ENCODE assay signal across 16 cellular contexts in the genomic region with DNA sequence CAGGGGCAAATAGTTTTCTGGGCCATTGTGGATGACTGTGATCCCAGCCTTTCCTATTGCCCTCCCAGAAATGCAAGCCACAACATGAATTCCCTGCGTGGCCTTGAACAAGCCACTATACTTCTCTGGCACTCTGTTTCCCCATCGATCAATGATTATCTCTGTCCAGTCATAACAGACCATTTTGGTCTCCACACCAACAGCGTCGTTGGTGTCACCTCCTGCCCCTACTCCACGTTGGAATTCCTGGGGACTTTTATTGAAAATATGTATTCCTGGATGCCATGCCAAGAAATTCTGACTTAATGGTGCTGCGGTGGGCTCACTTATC. TPM values are rescaled to one million over a fixed set of nuclear protein-coding genes. Genes with fewer than 3 reads are reported as not detected.
DNase-seq lines count a peak whose midpoint lies in the region; ATAC-seq, FAIRE-seq and TF ChIP-seq lines count a peak whose summit lies in the region.
"Had no signal": no experiment of that assay in that cellular context is flagged by ENCODE, and none has a peak within 500 bp of the region (broad histone marks: within the 10 kb centered on the region; RNA-seq: fewer than 3 reads in every experiment).

No MANE protein-coding gene starts in this region.

- no peaks in the 10 kb centered on the region for H3K9me3 Mint-ChIP-seq in nephron progenitor cell
- no peaks in the 10 kb centered on the region for H3K9me3 Mint-ChIP-seq in activated naive CD8-positive, alpha-beta T cell treated with anti-CD3 and anti-CD28 coated beads for 36 hours
- H3K9me3 Mint-ChIP-seq: CD4-positive, alpha-beta memory T cell had no signal

- peaks cover 11% of the 10 kb centered on the region for H3K27me3 Mint-ChIP-seq in nephron progenitor cell (ENCODE audit: low read depth, poor library complexity)
- H3K27me3 Mint-ChIP-seq in activated naive CD8-positive, alpha-beta T cell treated with anti-CD3 and anti-CD28 coated beads for 36 hours: peaks cover 5% of the 10 kb centered on the region

- TF ChIP-seq CTCF in Panc1 (IDR thresholded peaks at IDR 0.05) (no peak), HepG2 (CRISPR knock-in tag; IDR thresholded peaks at IDR 0.05) (no peak), nephron progenitor cell (IDR thresholded peaks at IDR 0.05) (no peak)

- no peak for TF ChIP-seq RAD21 in HepG2 (CRISPR knock-in tag; IDR thresholded peaks at IDR 0.05)

- H3K36me3 Mint-ChIP-seq in nephron progenitor cell (ENCODE audit: low read depth): no peaks in the 10 kb centered on the region
- no peaks in the 10 kb centered on the region for H3K36me3 Mint-ChIP-seq in activated naive CD8-positive, alpha-beta T cell treated with anti-CD3 and anti-CD28 coated beads for 36 hours
- H3K36me3 Mint-ChIP-seq: CD14-positive monocyte; CD4-positive, alpha-beta memory T cell had no signal

- FAIRE-seq in HepG2 (lab: Jason Lieb, UNC): no peak
- FAIRE-seq: GM12878 had no signal

- no peak overlapping the region for H3K9ac ChIP-seq in HepG2 (ENCODE audit: insufficient read depth, low read depth, low read length)
- H3K9ac ChIP-seq: BLaER1 had no signal

- no TSS peak for BruUV-seq in Panc1 (replicated peaks; lab: Mats Ljungman, UMichigan)
- BruUV-seq in HepG2 (replicated peaks; lab: Mats Ljungman, UMichigan): no TSS peak

- no peak overlapping the region for H3K27ac Mint-ChIP-seq in nephron progenitor cell
- no peak overlapping the region for H3K27ac Mint-ChIP-seq in activated naive CD8-positive, alpha-beta T cell treated with anti-CD3 and anti-CD28 coated beads for 36 hours
- H3K27ac Mint-ChIP-seq: CD14-positive monocyte; CD4-positive, alpha-beta memory T cell had no signal

- peaks cover 60% of the 10 kb centered on the region for H3K4me1 Mint-ChIP-seq in nephron progenitor cell
- H3K4me1 Mint-ChIP-seq in activated naive CD8-positive, alpha-beta T cell treated with anti-CD3 and anti-CD28 coated beads for 36 hours: no peaks in the 10 kb centered on the region
- H3K4me1 Mint-ChIP-seq: CD4-positive, alpha-beta memory T cell had no signal

- no peaks in the 10 kb centered on the region for H3K27me3 ChIP-seq in Panc1 (ENCODE audit: control insufficient read depth, insufficient read depth, low read length)
- no peaks in the 10 kb centered on the region for H3K27me3 ChIP-seq in HepG2 (ENCODE audit: control insufficient read depth in 1 of 2, insufficient read depth in 2 of 2, low read length in 2 of 2)
- H3K27me3 ChIP-seq: BLaER1 had no signal

- POLR2A ChIA-PET in Panc1 (lab: Charles Lee) (no interaction called here), HepG2 (lab: Yijun Ruan, JAX) (no interaction called here)

- peaks cover 52% of the 10 kb centered on the region for H3K4me1 ChIP-seq in Panc1 (ENCODE audit: control insufficient read depth, insufficient read depth, low read length)
- H3K4me1 ChIP-seq in HepG2 (ENCODE audit: insufficient read depth, low read length): peaks cover 80% of the 10 kb centered on the region

- 72% methylated on average over 6 of the region's 6 CpGs for WGBS in HepG2 (ENCODE audit: low lambda C conversion rate)

- H3K4me3 ChIP-seq in Panc1 (ENCODE audit: low read depth in 2 of 2, low read length in 2 of 2) (no peak overlapping the region), HepG2 (replicated peaks in 1 of 3; ENCODE audit: insufficient read depth in 1 of 3, low read depth in 2 of 3, low read length in 3 of 3) (0 out of 6 replicates have a peak overlapping the region, but pooled peaks of 1 of the 3 experiments have one; percentile 11)
- H3K4me3 ChIP-seq: BLaER1, GM12878, HAP-1 had no signal

- H2AFZ ChIP-seq in HepG2 (ENCODE audit: low read length): no peak overlapping the region

- intact Hi-C loops in Panc1 (cut with micrococcal nuclease; ENCODE audit: unreplicated experiment): loop anchor here (5.0 kb wide), 1 partner anchor 48 kb away; a partner anchor contains a TSS
- intact Hi-C loops in HepG2 (cut with micrococcal nuclease; ENCODE audit: unreplicated experiment): no loop called here

- no peaks in the 10 kb centered on the region for H3K79me2 ChIP-seq in HepG2 (ENCODE audit: insufficient read depth, low read length)

- H3K27ac ChIP-seq in Panc1 (ENCODE audit: low read length) (peak overlapping the region; percentile 98), HepG2 (ENCODE audit: extremely low read length, insufficient read depth, low read length) (no peak overlapping the region)
- H3K27ac ChIP-seq: BLaER1 had no signal

- DNase-seq in Panc1 (ENCODE audit: low read depth, low spot score) (no peak), HepG2 (ENCODE audit: low spot score) (peak; percentile 41), nephron progenitor cell (no peak), DMS79 treated with DMSO at 0.1 percent for 48 hours (lab: John Stamatoyannopoulos, UW) (no peak)
- no peak for DNase-seq in activated naive CD8-positive, alpha-beta T cell treated with anti-CD3 and anti-CD28 coated beads for 36 hours
- DNase-seq: Calu3; CD4-positive, alpha-beta memory T cell; DND-41; EL; GOT3 had no signal

- H4K20me1 ChIP-seq in HepG2 (ENCODE audit: insufficient read depth, low read length): no peaks in the 10 kb centered on the region
- H4K20me1 ChIP-seq: BLaER1 had no signal

- in situ Hi-C loops in Panc1 (cut with HindIII; ENCODE audit: low pct_unique_long_range_greater_than_20kb, low sequenced_read_pairs): no loop called here
- in situ Hi-C loops in HepG2 (cut with HindIII; ENCODE audit: extremely low pct_ligation_motif_present, low pct_unique_long_range_greater_than_20kb): no loop called here

- H3K9me3 ChIP-seq in Panc1 (ENCODE audit: control insufficient read depth, insufficient read depth, low read depth, low read length) (no peaks in the 10 kb centered on the region), HepG2 (ENCODE audit: low read length) (no peaks in the 10 kb centered on the region)
- H3K9me3 ChIP-seq: BLaER1, HAP-1 had no signal

- ATAC-seq in Panc1 (no peak), HepG2 (peak; percentile 16)
- ATAC-seq in activated CD4-positive, CD25-positive, alpha-beta regulatory T cell treated with anti-CD3 and anti-CD28 coated beads, Interleukin-2, amount 50 U/mL, for 24 hours: no peak
- ATAC-seq: GM12878 had no signal

- H3K36me3 ChIP-seq in Panc1 (ENCODE audit: control insufficient read depth, insufficient read depth, low read length) (no peaks in the 10 kb centered on the region), HepG2 (replicated peaks in 1 of 2; ENCODE audit: control insufficient read depth in 1 of 2, insufficient read depth in 2 of 2, low read length in 2 of 2) (no peaks in the 10 kb centered on the region)
- H3K36me3 ChIP-seq: BLaER1, HAP-1 had no signal

- TF ChIP-seq EP300 in HepG2 (IDR thresholded peaks at IDR 0.05; ENCODE audit: low read depth in 2 of 2, low read length in 2 of 2) (no peak), HepG2 (CRISPR knock-in tag; IDR thresholded peaks at IDR 0.05; ENCODE audit: borderline replicate concordance) (no peak)

- peak overlapping the region; percentile 62 for H3K4me3 Mint-ChIP-seq in nephron progenitor cell
- H3K4me3 Mint-ChIP-seq in activated naive CD8-positive, alpha-beta T cell treated with anti-CD3 and anti-CD28 coated beads for 36 hours: no peak overlapping the region
- H3K4me3 Mint-ChIP-seq: CD14-positive monocyte; CD4-positive, alpha-beta memory T cell had no signal

- CTCF ChIA-PET in Panc1 (lab: Charles Lee): no interaction called here
- CTCF ChIA-PET in HepG2 (lab: Yijun Ruan, JAX; ENCODE audit: low intra/inter-chr PET ratio, low total read pairs): no interaction called here

- H3K4me2 ChIP-seq in HepG2 (ENCODE audit: low read depth, low read length): peak overlapping the region; percentile 49; the same call in 1 of the 2 replicates
- H3K4me2 ChIP-seq: BLaER1 had no signal

- TF ChIP-seq POLR2A in HepG2 (IDR thresholded peaks at IDR 0.05; ENCODE audit: insufficient read depth in 1 of 2, low read depth in 2 of 2, low read length in 2 of 2): no peak

TF ChIP-seq in HepG2, 621 proteins besides CTCF, POLR2A, EP300 and RAD21 (continues in another document):
- TF ChIP-seq FOSL2 (CRISPR knock-in tag; IDR thresholded peaks at IDR 0.05): peak; percentile 28; the same call in 1 of the 2 replicates
- TF ChIP-seq, protein P1, sequence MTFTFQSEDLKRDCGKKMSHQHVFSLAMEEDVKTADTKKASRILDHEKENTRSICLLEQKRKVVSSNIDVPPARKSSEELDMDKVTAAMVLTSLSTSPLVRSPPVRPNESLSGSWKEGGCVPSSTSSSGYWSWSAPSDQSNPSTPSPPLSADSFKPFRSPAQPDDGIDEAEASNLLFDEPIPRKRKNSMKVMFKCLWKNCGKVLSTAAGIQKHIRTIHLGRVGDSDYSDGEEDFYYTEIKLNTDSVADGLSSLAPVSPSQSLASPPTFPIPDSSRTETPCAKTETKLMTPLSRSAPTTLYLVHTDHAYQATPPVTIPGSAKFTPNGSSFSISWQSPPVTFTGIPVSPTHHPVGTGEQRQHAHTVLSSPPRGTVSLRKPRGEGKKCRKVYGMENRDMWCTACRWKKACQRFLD (CRISPR knock-in tag; IDR thresholded peaks at IDR 0.05; ENCODE audit: borderline replicate concordance): 0 out of 2 replicates have a peak, but pooled peaks have one; percentile 3

RNA-seq across cellular contexts. Expression of a gene that starts 50.3 kb away (rescaled TPM):
- total RNA-seq in Panc1 (2021; ENCODE audit: unreplicated experiment) (15.1 TPM), HepG2 (2016; rRNA removed; fragmentation: Illumina TruSeq; extraction: Trizol) (0.15 and 0.21 TPM in 2 replicates)
- polyA plus RNA-seq in Panc1 (2012; ENCODE audit: insufficient read length): 18.0 TPM
- 0.10 TPM in 1 of 2 replicates, not detected in the other for total RNA-seq in HepG2 (2016; cell fraction: cytosol; rRNA removed; fragmentation: Illumina TruSeq; extraction: Trizol; ENCODE audit: low read depth)
- 0.22 TPM in 1 of 2 replicates, not detected in the other for total RNA-seq in HepG2 (2016; cell fraction: insoluble cytoplasmic fraction; rRNA removed; fragmentation: Illumina TruSeq; extraction: Trizol)
- 0.07 and 0.22 TPM in 2 replicates for total RNA-seq in HepG2 (2016; cell fraction: membrane; rRNA removed; fragmentation: Illumina TruSeq; extraction: Trizol)
- 0.25 and 0.53 TPM in 2 replicates for total RNA-seq in HepG2 (2016; cell fraction: nucleus; rRNA removed; fragmentation: Illumina TruSeq; extraction: Trizol)
- 0.78 and 1.2 TPM in 2 replicates for polyA plus RNA-seq in HepG2 (2011; rRNA removed)
- 0.50 and 0.72 TPM in 2 replicates for polyA plus RNA-seq in HepG2 (2011; cell fraction: cytosol; rRNA removed)
- polyA plus RNA-seq in HepG2 (2011; cell fraction: nucleus; rRNA removed): 1.3 TPM in 2 replicates
- polyA plus RNA-seq in HepG2 (2012): 6.0 and 7.3 TPM in 2 replicates
- not detected in 2 replicates for polyA plus RNA-seq in HepG2 (2016; cell fraction: cytosol; fragmentation: Illumina TruSeq; extraction: Trizol; ENCODE audit: low read depth)
- polyA plus RNA-seq in HepG2 (2016; cell fraction: insoluble cytoplasmic fraction; fragmentation: Illumina TruSeq; extraction: Trizol; ENCODE audit: low read depth): not detected in 2 replicates
- not detected in 2 replicates for polyA plus RNA-seq in HepG2 (2016; cell fraction: membrane; fragmentation: Illumina TruSeq; extraction: Trizol; ENCODE audit: low read depth)
- 0.90 and 1.3 TPM in 2 replicates for polyA plus RNA-seq in HepG2 (2016; cell fraction: nucleus; fragmentation: Illumina TruSeq; extraction: Trizol; ENCODE audit: insufficient read depth, low read depth)
- polyA minus RNA-seq in HepG2 (2011; rRNA and poly(A)+ RNA removed; ENCODE audit: low replicate concordance): 1.0 TPM in 2 replicates
- polyA minus RNA-seq in HepG2 (2011; cell fraction: cytosol; rRNA and poly(A)+ RNA removed): 0.30 and 0.88 TPM in 2 replicates
- polyA minus RNA-seq in HepG2 (2011; cell fraction: nucleus; rRNA and poly(A)+ RNA removed): 0.62 and 0.77 TPM in 2 replicates
- total RNA-seq in activated naive CD8-positive, alpha-beta T cell treated with anti-CD3 and anti-CD28 coated beads for 36 hours: not detected
- total RNA-seq: A673 had no signal
- polyA plus RNA-seq: CD4-positive, alpha-beta memory T cell had no signal

Comparison
In these comparisons a context has a peak if more than half of its experiments do, and no peak if none do; other contexts are left out.
1. RNA of a gene that starts 50.3 kb away (total RNA-seq): 15.1 TPM in Panc1 (single experiment); 0.07 to 0.53 TPM in HepG2 and not detected in activated naive CD8-positive, alpha-beta T cell treated with anti-CD3 and anti-CD28 coated beads for 36 hours; every median in the first group is over 10 times any median in the second.